Comparison of ENCODE assay signal across 15 cellular contexts in genomic region chr20:50584687-50585086, GRCh38.
DNase-seq lines count a peak whose midpoint lies in the region; ATAC-seq and TF ChIP-seq lines count a peak whose summit lies in the region.
"Had no signal": no experiment of that assay in that cellular context is flagged by ENCODE, and none has a peak within 500 bp of the region (broad histone marks: within the 10 kb centered on the region; RNA-seq: fewer than 3 reads in every experiment).

No MANE protein-coding gene starts in this region.

- H2AFZ ChIP-seq in osteoblast (ENCODE audit: low read length), result no peak overlapping the region

- no peaks in the 10 kb centered on the region for H3K27me3 ChIP-seq in osteoblast (ENCODE audit: insufficient read depth, low read length)
- H3K27me3 ChIP-seq: BLaER1 treated with 17β-estradiol and CSF1 and Interleukin-3, amounts not matched to agents 10 nM and 100 nM had no signal

- intact Hi-C loops in activated CD4-positive, alpha-beta T cell treated with anti-CD3 and anti-CD28 coated beads for 36 hours (cut with DNase I, micrococcal nuclease), result no loop called here

- H3K4me3 ChIP-seq in AG10803 (ENCODE audit: low read length) (no peak overlapping the region), osteoblast (ENCODE audit: insufficient read depth, low read length) (no peak overlapping the region)
- H3K4me3 ChIP-seq: BLaER1 treated with 17β-estradiol and CSF1 and Interleukin-3, amounts not matched to agents 10 nM and 100 nM; K562 had no signal

- CTCF ChIA-PET in activated CD4-positive, alpha-beta T cell treated with anti-CD3 and anti-CD28 coated beads for 36 hours (lab: Charles Lee), result interaction anchor here (0.6 to 1.3 kb wide), 8 partner anchors 68 to 514 kb away, joined by 3 to 4 read pairs (median 3); no protein-coding TSS in a partner anchor

- no peak for TF ChIP-seq CTCF in AG10803 (conservative IDR thresholded peaks at IDR 0.05; ENCODE audit: low read length)
- TF ChIP-seq CTCF in osteoblast (IDR thresholded peaks at IDR 0.05; ENCODE audit: extremely low read depth, low read depth, low read length), result no peak

- H3K4me3 Mint-ChIP-seq in activated CD4-positive, alpha-beta T cell treated with anti-CD3 and anti-CD28 coated beads for 36 hours, result no peak overlapping the region
- H3K4me3 Mint-ChIP-seq in stimulated activated naive CD8-positive, alpha-beta T cell treated with anti-CD3 and anti-CD28 coated beads, Interleukin-15, amount 100 ng/mL, for 72 hours, result no peak overlapping the region

- POLR2A ChIA-PET in activated CD4-positive, alpha-beta T cell treated with anti-CD3 and anti-CD28 coated beads for 36 hours (lab: Charles Lee), result no interaction called here

- no peak for DNase-seq in activated CD4-positive, alpha-beta T cell treated with anti-CD3 and anti-CD28 coated beads for 36 hours
- DNase-seq in activated CD4-positive, alpha-beta T cell treated with anti-CD3 and anti-CD28 coated beads for 4 hours, result no peak
- peak; percentile 32 for DNase-seq in AG10803 (ENCODE audit: low read depth)
- peak; percentile 16 for DNase-seq in dedifferentiated amniotic fluid mesenchymal stem cell (ENCODE audit: extremely low spot score)
- peak; percentile 18 for DNase-seq in osteoblast (ENCODE audit: insufficient read length, low spot score, missing footprints)
- DNase-seq in stimulated activated naive CD8-positive, alpha-beta T cell treated with anti-CD3 and anti-CD28 coated beads, Interleukin-15, amount 100 ng/mL, for 72 hours, result no peak
- DNase-seq in iPS-NIHi7 (ENCODE audit: extremely low spot score), result no peak
- DNase-seq: 8988T; DMS79 treated with DMSO at 0.1 percent for 48 hours; NK-92 treated with Interleukin-12 subunit alpha and Interleukin-12 subunit beta, amount 100 ng/mL, for 24 hours; PC-3 had no signal

- peaks cover 20% of the 10 kb centered on the region for H3K79me2 ChIP-seq in osteoblast (ENCODE audit: insufficient read depth, low read length)

- H4K20me1 ChIP-seq in osteoblast (ENCODE audit: insufficient read depth, low read length), result peaks cover 24% of the 10 kb centered on the region

- no peaks in the 10 kb centered on the region for H3K9me3 ChIP-seq in osteoblast (ENCODE audit: low read depth, low read length)
- H3K9me3 ChIP-seq: BLaER1 treated with 17β-estradiol and CSF1 and Interleukin-3, amounts not matched to agents 10 nM and 100 nM had no signal

- H3K27ac Mint-ChIP-seq in activated CD4-positive, alpha-beta T cell treated with anti-CD3 and anti-CD28 coated beads for 36 hours, result peak overlapping the region; percentile 43
- no peak overlapping the region for H3K27ac Mint-ChIP-seq in stimulated activated naive CD8-positive, alpha-beta T cell treated with anti-CD3 and anti-CD28 coated beads, Interleukin-15, amount 100 ng/mL, for 72 hours

- H3K4me2 ChIP-seq in osteoblast (ENCODE audit: insufficient read depth, low read length), result no peak overlapping the region
- H3K4me2 ChIP-seq: BLaER1 treated with 17β-estradiol and CSF1 and Interleukin-3, amounts not matched to agents 10 nM and 100 nM had no signal

- H3K4me1 ChIP-seq in osteoblast (ENCODE audit: insufficient read depth, low read length), result peaks cover 10% of the 10 kb centered on the region

- no peaks in the 10 kb centered on the region for H3K9me3 Mint-ChIP-seq in activated CD4-positive, alpha-beta T cell treated with anti-CD3 and anti-CD28 coated beads for 36 hours (ENCODE audit: low read depth)
- no peaks in the 10 kb centered on the region for H3K9me3 Mint-ChIP-seq in stimulated activated naive CD8-positive, alpha-beta T cell treated with anti-CD3 and anti-CD28 coated beads, Interleukin-15, amount 100 ng/mL, for 72 hours

- no peak overlapping the region for H3K27ac ChIP-seq in osteoblast (ENCODE audit: low read depth, low read length)
- H3K27ac ChIP-seq: BLaER1 treated with 17β-estradiol and CSF1 and Interleukin-3, amounts not matched to agents 10 nM and 100 nM had no signal

- H3K4me1 Mint-ChIP-seq in activated CD4-positive, alpha-beta T cell treated with anti-CD3 and anti-CD28 coated beads for 36 hours, result peaks cover 3% of the 10 kb centered on the region
- peaks cover 6% of the 10 kb centered on the region for H3K4me1 Mint-ChIP-seq in stimulated activated naive CD8-positive, alpha-beta T cell treated with anti-CD3 and anti-CD28 coated beads, Interleukin-15, amount 100 ng/mL, for 72 hours

- H3K36me3 Mint-ChIP-seq in activated CD4-positive, alpha-beta T cell treated with anti-CD3 and anti-CD28 coated beads for 36 hours (ENCODE audit: low read depth), result peaks cover 43% of the 10 kb centered on the region

- ATAC-seq in activated CD4-positive, alpha-beta T cell treated with anti-CD3 and anti-CD28 coated beads for 36 hours, result no peak
- no peak for ATAC-seq in stimulated activated naive CD8-positive, alpha-beta T cell treated with anti-CD3 and anti-CD28 coated beads, Interleukin-15, amount 100 ng/mL, for 72 hours
- no peak for ATAC-seq in HG03378 (IDR thresholded peaks at IDR 0.05; ENCODE audit: unreplicated experiment)
- ATAC-seq: HCT116, K562, PC-3 had no signal

- H3K36me3 ChIP-seq in osteoblast (ENCODE audit: insufficient read depth, low read length), result peaks cover 68% of the 10 kb centered on the region

- no peaks in the 10 kb centered on the region for H3K27me3 Mint-ChIP-seq in activated CD4-positive, alpha-beta T cell treated with anti-CD3 and anti-CD28 coated beads for 36 hours
- no peaks in the 10 kb centered on the region for H3K27me3 Mint-ChIP-seq in stimulated activated naive CD8-positive, alpha-beta T cell treated with anti-CD3 and anti-CD28 coated beads, Interleukin-15, amount 100 ng/mL, for 72 hours

Comparison
In these comparisons a context has a peak if more than half of its experiments do, and no peak if none do; other contexts are left out.
1. DNase-seq: peak in AG10803 (single experiment), dedifferentiated amniotic fluid mesenchymal stem cell (single experiment) and osteoblast (single experiment); none in activated CD4-positive, alpha-beta T cell treated with anti-CD3 and anti-CD28 coated beads for 36 hours (single experiment), activated CD4-positive, alpha-beta T cell treated with anti-CD3 and anti-CD28 coated beads for 4 hours (0 of 2), stimulated activated naive CD8-positive, alpha-beta T cell treated with anti-CD3 and anti-CD28 coated beads, Interleukin-15, amount 100 ng/mL, for 72 hours (0 of 2) and iPS-NIHi7 (single experiment).